26 cellular contexts compared by ENCODE assay signal in the genomic region with DNA sequence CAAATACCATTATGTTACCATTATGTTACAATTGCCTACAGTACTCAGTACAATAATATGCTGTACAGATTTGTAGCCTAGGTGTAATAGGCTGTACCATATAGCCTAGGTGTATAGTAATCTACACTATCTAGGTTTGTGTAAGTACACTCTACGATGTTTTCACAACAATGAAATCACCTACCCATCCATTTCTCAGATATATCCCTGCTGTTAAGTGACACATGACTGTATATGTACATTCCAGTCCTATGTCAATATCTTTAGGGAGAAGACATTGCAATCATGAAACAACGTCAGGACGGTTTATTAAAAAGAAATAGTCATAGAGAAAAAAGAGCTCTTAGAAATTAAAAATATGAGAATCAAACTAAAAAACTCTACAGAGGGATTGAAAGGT.
"Had no signal": no experiment of that assay in that cellular context is flagged by ENCODE, and none has a peak within 500 bp of the region (broad histone marks: within the 10 kb centered on the region; RNA-seq: fewer than 3 reads in every experiment).

No MANE protein-coding gene starts in this region.

- H3K4me3 ChIP-seq: adrenal gland, ascending aorta, colonic mucosa, dorsolateral prefrontal cortex, gastroesophageal sphincter, heart right ventricle, lower lobe of right lung, ovary, psoas muscle, right atrium auricular region, thyroid gland, upper lobe of right lung had no signal

- H3K27ac Mint-ChIP-seq: activated CD4-positive, alpha-beta T cell treated with anti-CD3 and anti-CD28 coated beads, Interleukin-2, amount 10 ng/mL, durations not matched to agents 7 days and 5 days; activated naive CD4-positive, alpha-beta T cell treated with anti-CD3 and anti-CD28 coated beads, Interleukin-2, amount 50 U/mL, for 24 hours; effector memory CD8-positive, alpha-beta T cell; natural killer cell; stimulated activated naive CD8-positive, alpha-beta T cell treated with anti-CD3 and anti-CD28 coated beads, Interleukin-15, Interleukin-2, amounts not matched to agents 100 ng/mL and 50 ng/mL, for 24 hours; T-helper 17 cell had no signal

- H3K27ac ChIP-seq: adrenal gland, ascending aorta, brain microvascular endothelial cell, colonic mucosa, dorsolateral prefrontal cortex, gastroesophageal sphincter, heart right ventricle, lower lobe of right lung, ovary, psoas muscle, right atrium auricular region, thyroid gland, upper lobe of right lung had no signal

- H3K27me3 ChIP-seq: adrenal gland, ascending aorta, brain microvascular endothelial cell, colonic mucosa, dorsolateral prefrontal cortex, gastroesophageal sphincter, heart right ventricle, ovary, right atrium auricular region, thyroid gland, upper lobe of right lung had no signal

- H3K9me3 ChIP-seq: colonic mucosa, ovary, thyroid gland had no signal

- DNase-seq: activated CD4-positive, alpha-beta T cell treated with anti-CD3 and anti-CD28 coated beads, Interleukin-2, amount 10 ng/mL, durations not matched to agents 7 days and 5 days; activated gamma-delta T cell treated with Interleukin-2 at 50 U/mL for 16 hours; activated T-cell treated with anti-CD3 and anti-CD28 coated beads, Interleukin-2, amount 50 U/mL, for 1 hour; adrenal gland; brain microvascular endothelial cell; colonic mucosa; dorsolateral prefrontal cortex; effector memory CD8-positive, alpha-beta T cell; heart right ventricle; islet precursor cell; lower lobe of right lung; natural killer cell; ovary; psoas muscle; stimulated activated CD4-positive, alpha-beta T cell treated with anti-CD3 and anti-CD28 coated beads, Interleukin-1b, Interleukin-23, amount 100 ng/mL, for 48 hours; substantia nigra; T-helper 17 cell; thyroid gland; upper lobe of right lung had no signal

- H3K4me1 ChIP-seq: adrenal gland, colonic mucosa had no signal

- H3K4me3 Mint-ChIP-seq: activated CD4-positive, alpha-beta T cell treated with anti-CD3 and anti-CD28 coated beads, Interleukin-2, amount 10 ng/mL, durations not matched to agents 7 days and 5 days; activated naive CD4-positive, alpha-beta T cell treated with anti-CD3 and anti-CD28 coated beads, Interleukin-2, amount 50 U/mL, for 24 hours; central memory CD8-positive, alpha-beta T cell; effector memory CD8-positive, alpha-beta T cell; natural killer cell; stimulated activated naive CD8-positive, alpha-beta T cell treated with anti-CD3 and anti-CD28 coated beads, Interleukin-15, Interleukin-2, amounts not matched to agents 100 ng/mL and 50 ng/mL, for 24 hours; T-helper 17 cell had no signal

- H3K27me3 Mint-ChIP-seq: effector memory CD8-positive, alpha-beta T cell; stimulated activated naive CD8-positive, alpha-beta T cell treated with anti-CD3 and anti-CD28 coated beads, Interleukin-15, Interleukin-2, amounts not matched to agents 100 ng/mL and 50 ng/mL, for 24 hours; T-helper 17 cell had no signal

- H3K4me1 Mint-ChIP-seq: activated CD4-positive, alpha-beta T cell treated with anti-CD3 and anti-CD28 coated beads, Interleukin-2, amount 10 ng/mL, durations not matched to agents 7 days and 5 days; activated naive CD4-positive, alpha-beta T cell treated with anti-CD3 and anti-CD28 coated beads, Interleukin-2, amount 50 U/mL, for 24 hours; central memory CD8-positive, alpha-beta T cell; T-helper 17 cell had no signal

- H3K36me3 ChIP-seq: adrenal gland, ascending aorta, brain microvascular endothelial cell, colonic mucosa, gastroesophageal sphincter, heart right ventricle, lower lobe of right lung, ovary, right atrium auricular region, thyroid gland, upper lobe of right lung had no signal

- ATAC-seq: effector memory CD8-positive, alpha-beta T cell; gastroesophageal sphincter; heart right ventricle; left lobe of liver; lower lobe of right lung; natural killer cell; psoas muscle; T-helper 17 cell; upper lobe of right lung had no signal
